In genomic region chr13:99050983-99051488, GRCh38 we compare ENCODE assay signal across 17 cellular contexts.
A peak's percentile ranks its signal among the peaks of the same experiment; 100 is the strongest.
DNase-seq lines count a peak whose midpoint lies in the region; ATAC-seq and FAIRE-seq lines count a peak whose summit lies in the region.
"Had no signal": no experiment of that assay in that cellular context is flagged by ENCODE, and none has a peak within 500 bp of the region (broad histone marks: within the 10 kb centered on the region; RNA-seq: fewer than 3 reads in every experiment).

No MANE protein-coding gene starts in this region.

- no peaks in the 10 kb centered on the region for H3K9me3 ChIP-seq in naive thymus-derived CD4-positive, alpha-beta T cell (ENCODE audit: control insufficient read depth in 2 of 3, low read length in 3 of 3)
- H3K9me3 ChIP-seq: colonic mucosa, prostate gland had no signal

- no peaks in the 10 kb centered on the region for H3K27me3 ChIP-seq in naive thymus-derived CD4-positive, alpha-beta T cell (ENCODE audit: control insufficient read depth in 2 of 2, insufficient read depth in 2 of 2, low read length in 2 of 2)
- H3K27me3 ChIP-seq: colonic mucosa had no signal

- H3K36me3 Mint-ChIP-seq in activated CD4-positive, alpha-beta T cell treated with anti-CD3 and anti-CD28 coated beads, Interleukin-2, amount 10 ng/mL, durations not matched to agents 24 days and 14 days (ENCODE audit: low read depth) = peaks cover 15% of the 10 kb centered on the region
- peaks cover 11% of the 10 kb centered on the region for H3K36me3 Mint-ChIP-seq in activated naive CD8-positive, alpha-beta T cell treated with anti-CD3 and anti-CD28 coated beads for 36 hours
- H3K36me3 Mint-ChIP-seq in naive thymus-derived CD4-positive, alpha-beta T cell = peaks cover 0 to 33% (median 0%) of the 10 kb centered on the region in 5 donors

- peak overlapping the region; percentile 90 for H3K27ac Mint-ChIP-seq in activated CD4-positive, alpha-beta T cell treated with anti-CD3 and anti-CD28 coated beads, Interleukin-2, amount 10 ng/mL, durations not matched to agents 24 days and 14 days
- peak overlapping the region; percentile 65 for H3K27ac Mint-ChIP-seq in activated naive CD8-positive, alpha-beta T cell treated with anti-CD3 and anti-CD28 coated beads for 36 hours
- peak overlapping the region; percentile 72 to 96 (median 91) for H3K27ac Mint-ChIP-seq in naive thymus-derived CD4-positive, alpha-beta T cell
- H3K27ac Mint-ChIP-seq: nephron progenitor cell had no signal

- DNase-seq in activated CD4-positive, alpha-beta T cell treated with anti-CD3 and anti-CD28 coated beads, Interleukin-2, amount 10 ng/mL, durations not matched to agents 24 days and 14 days = peak; percentile 71
- no peak for DNase-seq in activated CD4-positive, alpha-beta T cell treated with anti-CD3 and anti-CD28 coated beads for 4 hours
- DNase-seq in Jurkat, Clone E6-1 (ENCODE audit: low read depth, low spot score) = peak; percentile 66
- no peak for DNase-seq in activated naive CD8-positive, alpha-beta T cell treated with anti-CD3 and anti-CD28 coated beads for 36 hours
- DNase-seq in naive thymus-derived CD4-positive, alpha-beta T cell = peak in 2 of 9 donors; percentile 15 to 31
- DNase-seq in RCC 7860 (ENCODE audit: low spot score) = no peak
- no peak for DNase-seq in HuH-7.5 (ENCODE audit: low spot score)
- DNase-seq: ACHN; activated CD4-positive, CD25-positive, alpha-beta regulatory T cell; colonic mucosa; EL; NCI-H1048; nephron progenitor cell; SW 1271 had no signal

- CTCF ChIA-PET in naive thymus-derived CD4-positive, alpha-beta T cell (lab: Charles Lee) = interaction anchor here (0.5 to 1.8 kb wide), 6 partner anchors 10 to 213 kb away, joined by 3 to 7 read pairs (median 4); no protein-coding TSS in a partner anchor

- H3K9me3 Mint-ChIP-seq in activated CD4-positive, alpha-beta T cell treated with anti-CD3 and anti-CD28 coated beads, Interleukin-2, amount 10 ng/mL, durations not matched to agents 24 days and 14 days = no peaks in the 10 kb centered on the region
- no peaks in the 10 kb centered on the region for H3K9me3 Mint-ChIP-seq in activated naive CD8-positive, alpha-beta T cell treated with anti-CD3 and anti-CD28 coated beads for 36 hours
- H3K9me3 Mint-ChIP-seq in naive thymus-derived CD4-positive, alpha-beta T cell = peaks cover 0 to 6% (median 0%) of the 10 kb centered on the region in 11 donors
- H3K9me3 Mint-ChIP-seq: IgD-negative memory B cell, nephron progenitor cell had no signal

- H3K4me3 Mint-ChIP-seq in activated CD4-positive, alpha-beta T cell treated with anti-CD3 and anti-CD28 coated beads, Interleukin-2, amount 10 ng/mL, durations not matched to agents 24 days and 14 days = peak overlapping the region; percentile 75
- H3K4me3 Mint-ChIP-seq in activated naive CD8-positive, alpha-beta T cell treated with anti-CD3 and anti-CD28 coated beads for 36 hours = peak overlapping the region; percentile 54
- peak overlapping the region; percentile 75 to 88 (median 80) for H3K4me3 Mint-ChIP-seq in naive thymus-derived CD4-positive, alpha-beta T cell
- H3K4me3 Mint-ChIP-seq: nephron progenitor cell had no signal

- no peak overlapping the region; the same call in 1 of the 2 replicates for H3K4me3 ChIP-seq in Jurkat, Clone E6-1 (ENCODE audit: low read length)
- H3K4me3 ChIP-seq in naive thymus-derived CD4-positive, alpha-beta T cell (ENCODE audit: low read length) = peak overlapping the region; percentile 28
- H3K4me3 ChIP-seq: colonic mucosa, prostate gland had no signal

- intact Hi-C loops in activated CD4-positive, alpha-beta T cell treated with anti-CD3 and anti-CD28 coated beads, Interleukin-2, amount 10 ng/mL, durations not matched to agents 24 days and 14 days (cut with micrococcal nuclease) = loop anchor here (1.0 to 10.0 kb wide), 4 partner anchors 16 to 384 kb away; no protein-coding TSS in a partner anchor
- intact Hi-C loops in naive thymus-derived CD4-positive, alpha-beta T cell (cut with micrococcal nuclease) = loop anchor here (1.0 to 10.0 kb wide), 13 partner anchors 8 to 476 kb away; partner anchors contain the start of genes GPR18 (in 1 of the 2), STK24 (in 1 of the 2) and UBAC2 (in 1 of the 2)

- peaks cover 81 to 94% of the 10 kb centered on the region in 2 donors for H3K4me1 ChIP-seq in naive thymus-derived CD4-positive, alpha-beta T cell (ENCODE audit: control insufficient read depth in 2 of 2, insufficient read depth in 2 of 2, low read length in 2 of 2)
- H3K4me1 ChIP-seq: prostate gland had no signal

- POLR2A ChIA-PET in naive thymus-derived CD4-positive, alpha-beta T cell (lab: Charles Lee) = interaction anchor here (1.3 to 5.7 kb wide), 15 partner anchors 10 to 207 kb away, joined by 3 to 77 read pairs (median 8); partner anchors contain the start of gene GPR18

- H3K27ac ChIP-seq in naive thymus-derived CD4-positive, alpha-beta T cell (ENCODE audit: low read depth, low read length) = peak overlapping the region; percentile 61
- H3K27ac ChIP-seq: colonic mucosa, prostate gland had no signal

- H3K36me3 ChIP-seq in naive thymus-derived CD4-positive, alpha-beta T cell (ENCODE audit: control insufficient read depth in 2 of 3, insufficient read depth in 3 of 3, low read length in 3 of 3) = no peaks in the 10 kb centered on the region
- H3K36me3 ChIP-seq: colonic mucosa, prostate gland had no signal

- no peaks in the 10 kb centered on the region for H3K27me3 Mint-ChIP-seq in activated CD4-positive, alpha-beta T cell treated with anti-CD3 and anti-CD28 coated beads, Interleukin-2, amount 10 ng/mL, durations not matched to agents 24 days and 14 days
- H3K27me3 Mint-ChIP-seq in activated naive CD8-positive, alpha-beta T cell treated with anti-CD3 and anti-CD28 coated beads for 36 hours = no peaks in the 10 kb centered on the region
- peaks cover 0 to 10% (median 0%) of the 10 kb centered on the region in 5 donors for H3K27me3 Mint-ChIP-seq in naive thymus-derived CD4-positive, alpha-beta T cell

- peaks cover 76% of the 10 kb centered on the region for H3K4me1 Mint-ChIP-seq in activated CD4-positive, alpha-beta T cell treated with anti-CD3 and anti-CD28 coated beads, Interleukin-2, amount 10 ng/mL, durations not matched to agents 24 days and 14 days
- H3K4me1 Mint-ChIP-seq in activated naive CD8-positive, alpha-beta T cell treated with anti-CD3 and anti-CD28 coated beads for 36 hours = peaks cover 76% of the 10 kb centered on the region
- peaks cover 73 to 100% (median 92%) of the 10 kb centered on the region in 7 donors for H3K4me1 Mint-ChIP-seq in naive thymus-derived CD4-positive, alpha-beta T cell

- no peak for ATAC-seq in naive thymus-derived CD4-positive, alpha-beta T cell
- ATAC-seq in HG02678 (IDR thresholded peaks at IDR 0.05; ENCODE audit: unreplicated experiment) = no peak

- FAIRE-seq in RCC 7860 (lab: Jason Lieb, UNC) = no peak

Comparison
In these comparisons a context has a peak if more than half of its experiments do, and no peak if none do; other contexts are left out.
1. DNase-seq: peak in activated CD4-positive, alpha-beta T cell treated with anti-CD3 and anti-CD28 coated beads, Interleukin-2, amount 10 ng/mL, durations not matched to agents 24 days and 14 days (single experiment) and Jurkat, Clone E6-1 (single experiment); none in activated CD4-positive, alpha-beta T cell treated with anti-CD3 and anti-CD28 coated beads for 4 hours (0 of 2), activated naive CD8-positive, alpha-beta T cell treated with anti-CD3 and anti-CD28 coated beads for 36 hours (single experiment), RCC 7860 (single experiment) and HuH-7.5 (single experiment).
2. Peak in every context shown above with its lines, with median percentiles within 50 percentile points of each other: H3K27ac Mint-ChIP-seq and H3K4me3 Mint-ChIP-seq.